Comparison of ENCODE assay signal across 17 cellular contexts in the genomic region with DNA sequence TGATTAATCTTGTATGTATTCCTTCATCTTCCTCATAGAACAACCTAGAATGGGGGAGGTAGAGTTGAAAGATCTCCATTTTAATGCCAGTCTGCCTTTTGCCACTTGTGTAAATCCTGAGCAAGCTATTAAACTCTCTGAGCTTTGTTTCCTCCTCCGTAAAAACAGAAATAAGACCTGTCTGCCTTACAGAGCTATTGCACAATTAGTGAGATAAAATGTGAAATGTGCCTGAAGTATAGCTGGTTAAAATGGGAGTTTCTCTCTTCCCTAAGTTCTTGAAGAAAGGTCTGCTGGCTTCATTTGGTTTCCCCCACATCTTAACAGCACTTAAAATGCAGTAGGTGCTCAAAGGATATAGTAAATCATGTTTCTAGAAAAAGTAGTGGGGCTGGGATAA. TPM values are rescaled to one million over a fixed set of nuclear protein-coding genes. Genes with fewer than 3 reads are reported as not detected.
A peak's percentile ranks its signal among the peaks of the same experiment; 100 is the strongest.
DNase-seq lines count a peak whose midpoint lies in the region; TF ChIP-seq lines count a peak whose summit lies in the region.
"Had no signal": no experiment of that assay in that cellular context is flagged by ENCODE, and none has a peak within 500 bp of the region (broad histone marks: within the 10 kb centered on the region; RNA-seq: fewer than 3 reads in every experiment).

No MANE protein-coding gene starts in this region.

- BruUV-seq in A673 (replicated peaks; lab: Mats Ljungman, UMichigan) = no TSS peak

- peak; percentile 19 for DNase-seq in NB4 (ENCODE audit: low read depth)
- DNase-seq in left kidney (ENCODE audit: low read depth, low spot score) = peak; percentile 78
- DNase-seq in renal cortical epithelial cell (ENCODE audit: low read depth) = peak; percentile 42
- no peak for DNase-seq in A673 (ENCODE audit: low spot score)
- no peak for DNase-seq in SK-N-SH
- DNase-seq in stimulated activated CD4-positive, alpha-beta T cell treated with anti-CD3 and anti-CD28 coated beads, Interleukin-4, amount 100 ng/mL, for 24 hours = no peak
- DNase-seq: BE2C; CD4-positive, alpha-beta memory T cell; H7; KG1; NCI-H1105 treated with DMSO at 0.1 percent for 48 hours; NCI-H187; NCI-H446; NCI-H69; NK-92 treated with Interleukin-12 subunit alpha and Interleukin-12 subunit beta, amount 100 ng/mL, for 24 hours had no signal

- POLR2A ChIA-PET in HEK293 (lab: Yijun Ruan, JAX) (no interaction called here), A673 (lab: Charles Lee; ENCODE audit: low non-redundant PET) (no interaction called here), SK-N-SH (lab: Yijun Ruan, JAX) (no interaction called here)

- TF ChIP-seq CTCF in HEK293 (tag by site-specific recombination; IDR thresholded peaks at IDR 0.05) (no peak), NB4 (IDR thresholded peaks at IDR 0.05; ENCODE audit: low read depth, low read length) (no peak), A673 (conservative IDR thresholded peaks at IDR 0.05; ENCODE audit: low read depth, low read length) (no peak), SK-N-SH (IDR thresholded peaks at IDR 0.05) (no peak)

- TF ChIP-seq EP300 in SK-N-SH (IDR thresholded peaks at IDR 0.05; ENCODE audit: borderline replicate concordance in 1 of 2, low read depth in 1 of 2, low read length in 1 of 2) = no peak

- WGBS in SK-N-SH (ENCODE audit: low lambda C conversion rate) = 71% methylated on average over 1 of the region's 1 CpG

- H3K4me2 ChIP-seq in SK-N-SH = no peak overlapping the region

- no peak overlapping the region for H3K27ac ChIP-seq in HEK293 (ENCODE audit: extremely low read depth, low read depth, low read length)
- H3K27ac ChIP-seq in A673 (ENCODE audit: low read depth, low read length, poor library complexity, severe bottlenecking) = no peak overlapping the region
- H3K27ac ChIP-seq in SK-N-SH (ENCODE audit: low read depth in 2 of 2, low read length in 1 of 2) = no peak overlapping the region
- H3K27ac ChIP-seq: RWPE1 had no signal

- H3K36me3 ChIP-seq in HEK293 (ENCODE audit: control insufficient read depth in 2 of 2, insufficient read depth in 1 of 2, low read length in 2 of 2) (no peaks in the 10 kb centered on the region), A673 (ENCODE audit: insufficient read depth, low read length, poor library complexity, severe bottlenecking) (no peaks in the 10 kb centered on the region), SK-N-SH (replicated peaks in 1 of 2; ENCODE audit: control insufficient read depth in 1 of 2, insufficient read depth in 2 of 2, low read length in 1 of 2) (no peaks in the 10 kb centered on the region)
- H3K36me3 ChIP-seq: BE2C had no signal

- H3K9me2 ChIP-seq in SK-N-SH = no peaks in the 10 kb centered on the region

- TF ChIP-seq RAD21 in SK-N-SH (IDR thresholded peaks at IDR 0.05; ENCODE audit: low read length) = no peak

- H3K4me3 ChIP-seq in HEK293 (ENCODE audit: low read depth, low read length) (no peak overlapping the region), NB4 (ENCODE audit: low read depth, low read length) (no peak overlapping the region), A673 (ENCODE audit: low read depth, low read length, poor library complexity, severe bottlenecking) (no peak overlapping the region), SK-N-SH (ENCODE audit: low read depth in 2 of 2, low read length in 1 of 2) (no peak overlapping the region)

- H3K9me3 ChIP-seq in HEK293 (ENCODE audit: control insufficient read depth, insufficient read depth, low read depth, low read length) (no peaks in the 10 kb centered on the region), A673 (ENCODE audit: low read depth, low read length, poor library complexity, severe bottlenecking) (no peaks in the 10 kb centered on the region), SK-N-SH (no peaks in the 10 kb centered on the region)
- H3K9me3 ChIP-seq: BE2C had no signal

- peaks cover 11% of the 10 kb centered on the region for H3K4me1 ChIP-seq in HEK293 (ENCODE audit: control insufficient read depth, insufficient read depth, low read length)
- H3K4me1 ChIP-seq in A673 (ENCODE audit: insufficient read depth, low read length, poor library complexity, severe bottlenecking) = no peaks in the 10 kb centered on the region
- no peaks in the 10 kb centered on the region for H3K4me1 ChIP-seq in SK-N-SH (ENCODE audit: control insufficient read depth in 1 of 2, insufficient read depth in 2 of 2, low read depth in 1 of 2, low read length in 1 of 2)
- H3K4me1 ChIP-seq: BE2C had no signal

- no peak for TF ChIP-seq POLR2A in NB4 (IDR thresholded peaks at IDR 0.05; ENCODE audit: extremely low read depth, insufficient read length)

- H3K27me3 ChIP-seq in A673 (replicated peaks; ENCODE audit: insufficient read depth, low read depth, low read length, poor library complexity) = peaks cover 15% of the 10 kb centered on the region
- H3K27me3 ChIP-seq in SK-N-SH (ENCODE audit: insufficient read depth) = no peaks in the 10 kb centered on the region; the same call in none of the 2 replicates

- CTCF ChIA-PET in HEK293 (lab: Yijun Ruan, JAX) = no interaction called here
- CTCF ChIA-PET in A673 (lab: Charles Lee) = no interaction called here
- CTCF ChIA-PET in SK-N-SH (lab: Yijun Ruan, JAX) = interaction anchor here (1.0 to 3.2 kb wide), 3 partner anchors 9 to 296 kb away, joined by 4 to 13 read pairs (median 7); no protein-coding TSS in a partner anchor

- intact Hi-C loops in A673 (cut with micrococcal nuclease; ENCODE audit: unreplicated experiment) = no loop called here

- no peaks in the 10 kb centered on the region for H3K79me2 ChIP-seq in SK-N-SH (ENCODE audit: insufficient read depth)

- no peaks in the 10 kb centered on the region for H4K20me1 ChIP-seq in SK-N-SH (ENCODE audit: insufficient read depth)

- H3F3A ChIP-seq in SK-N-SH (replicated peaks; ENCODE audit: insufficient read depth) = no peaks in the 10 kb centered on the region

- H2AFZ ChIP-seq in SK-N-SH (ENCODE audit: low read depth) = no peak overlapping the region

- H3K9ac ChIP-seq in SK-N-SH = no peak overlapping the region

TF ChIP-seq in HEK293, 187 proteins besides CTCF, POLR2A, EP300 and RAD21 (continues in another document):
- TF ChIP-seq, protein P1, sequence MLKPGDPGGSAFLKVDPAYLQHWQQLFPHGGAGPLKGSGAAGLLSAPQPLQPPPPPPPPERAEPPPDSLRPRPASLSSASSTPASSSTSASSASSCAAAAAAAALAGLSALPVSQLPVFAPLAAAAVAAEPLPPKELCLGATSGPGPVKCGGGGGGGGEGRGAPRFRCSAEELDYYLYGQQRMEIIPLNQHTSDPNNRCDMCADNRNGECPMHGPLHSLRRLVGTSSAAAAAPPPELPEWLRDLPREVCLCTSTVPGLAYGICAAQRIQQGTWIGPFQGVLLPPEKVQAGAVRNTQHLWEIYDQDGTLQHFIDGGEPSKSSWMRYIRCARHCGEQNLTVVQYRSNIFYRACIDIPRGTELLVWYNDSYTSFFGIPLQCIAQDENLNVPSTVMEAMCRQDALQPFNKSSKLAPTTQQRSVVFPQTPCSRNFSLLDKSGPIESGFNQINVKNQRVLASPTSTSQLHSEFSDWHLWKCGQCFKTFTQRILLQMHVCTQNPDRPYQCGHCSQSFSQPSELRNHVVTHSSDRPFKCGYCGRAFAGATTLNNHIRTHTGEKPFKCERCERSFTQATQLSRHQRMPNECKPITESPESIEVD (tag by site-specific recombination; IDR thresholded peaks at IDR 0.05) = peak; percentile 90
- no peak for TF ChIP-seq ZNF585B (tag by site-specific recombination; IDR thresholded peaks at IDR 0.05)

TF ChIP-seq in SK-N-SH, 30 proteins besides CTCF, POLR2A, EP300 and RAD21:
- TF ChIP-seq RCOR1 (IDR thresholded peaks at IDR 0.05; ENCODE audit: low read length) (no peak), SMC3 (IDR thresholded peaks at IDR 0.05; ENCODE audit: low read depth, low read length) (no peak), FOXJ3 (CRISPR knock-in tag; IDR thresholded peaks at IDR 0.05) (no peak), EZH2phosphoT487 (IDR thresholded peaks at IDR 0.05; ENCODE audit: borderline replicate concordance, low read depth) (no peak), RXRA (IDR thresholded peaks at IDR 0.05; ENCODE audit: borderline replicate concordance, low read depth) (no peak), CHD2 (IDR thresholded peaks at IDR 0.05; ENCODE audit: low read length, partially characterized antibody) (no peak), GATA2 (CRISPR knock-in tag; IDR thresholded peaks at IDR 0.05) (no peak), TAF1 (IDR thresholded peaks at IDR 0.05; ENCODE audit: borderline replicate concordance, low read depth, low read length) (no peak), GABPA (IDR thresholded peaks at IDR 0.05; ENCODE audit: low read depth) (no peak), ELF1 (IDR thresholded peaks at IDR 0.05) (no peak), RFX5 (IDR thresholded peaks at IDR 0.05; ENCODE audit: low read length) (no peak)
- TF ChIP-seq, protein P2, sequence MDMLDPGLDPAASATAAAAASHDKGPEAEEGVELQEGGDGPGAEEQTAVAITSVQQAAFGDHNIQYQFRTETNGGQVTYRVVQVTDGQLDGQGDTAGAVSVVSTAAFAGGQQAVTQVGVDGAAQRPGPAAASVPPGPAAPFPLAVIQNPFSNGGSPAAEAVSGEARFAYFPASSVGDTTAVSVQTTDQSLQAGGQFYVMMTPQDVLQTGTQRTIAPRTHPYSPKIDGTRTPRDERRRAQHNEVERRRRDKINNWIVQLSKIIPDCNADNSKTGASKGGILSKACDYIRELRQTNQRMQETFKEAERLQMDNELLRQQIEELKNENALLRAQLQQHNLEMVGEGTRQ (IDR thresholded peaks at IDR 0.05; ENCODE audit: borderline replicate concordance, low read depth, low read length) = no peak

RNA-seq across cellular contexts. Expression of gene ALDH1A2, which starts 19.0 kb away (rescaled TPM):
- total RNA-seq in renal cortical epithelial cell (23.1 and 26.8 TPM in 2 replicates), A673 (2021) (1.5 and 1.7 TPM in 2 replicates)
- polyA plus RNA-seq in SK-N-SH (2012; rRNA removed) = not detected in 2 replicates
- 0.07 TPM in 1 of 2 replicates, not detected in the other for polyA plus RNA-seq in SK-N-SH (2012; cell fraction: cytosol; rRNA removed)
- polyA plus RNA-seq in SK-N-SH (2012; cell fraction: nucleus; rRNA removed) = not detected in 2 replicates
- polyA plus RNA-seq: CD4-positive, alpha-beta memory T cell had no signal

Comparison
In these comparisons a context has a peak if more than half of its experiments do, and no peak if none do; other contexts are left out.
1. DNase-seq: peak in NB4 (single experiment), left kidney (single experiment) and renal cortical epithelial cell (single experiment); none in A673 (single experiment), SK-N-SH (single experiment) and stimulated activated CD4-positive, alpha-beta T cell treated with anti-CD3 and anti-CD28 coated beads, Interleukin-4, amount 100 ng/mL, for 24 hours (single experiment).